In genomic region chr5:821504-821903, GRCh38 we compare ENCODE assay signal across 20 cellular contexts. TPM values are rescaled to one million over a fixed set of nuclear protein-coding genes. Genes with fewer than 3 reads are reported as not detected.
"Had no signal": no experiment of that assay in that cellular context is flagged by ENCODE, and none has a peak within 500 bp of the region (broad histone marks: within the 10 kb centered on the region; RNA-seq: fewer than 3 reads in every experiment).

No MANE protein-coding gene starts in this region.

- H3K4me3 ChIP-seq: ascending aorta, gastroesophageal sphincter, heart left ventricle, ovary, psoas muscle, suprapubic skin, transverse colon, vagina had no signal

- DNase-seq: activated CD4-positive, alpha-beta T cell treated with anti-CD3 and anti-CD28 coated beads for 1 hour; activated effector memory CD4-positive, alpha-beta T cell treated with anti-CD3 and anti-CD28 coated beads, Interleukin-2, amount 50 U/mL, for 16 hours; activated naive CD4-positive, alpha-beta T cell treated with anti-CD3 and anti-CD28 coated beads, Interleukin-2, amount 50 U/mL, for 16 hours; activated T-cell treated with anti-CD3 and anti-CD28 coated beads, Interleukin-2, amount 50 U/mL, for 72 hours; effector CD8-positive, alpha-beta T cell; heart left ventricle; mesenchymal stem cell; naive thymus-derived CD8-positive, alpha-beta T cell; ovary; psoas muscle; right cardiac atrium; stimulated activated CD4-positive, alpha-beta T cell treated with anti-CD3 and anti-CD28 coated beads, Interleukin-15, amount 100 ng/mL, for 24 hours; stimulated activated CD4-positive, alpha-beta T cell treated with anti-CD3 and anti-CD28 coated beads, Interleukin-2, amount 100 ng/mL, for 48 hours; transverse colon; WERI-Rb-1 had no signal

- H3K27me3 ChIP-seq: ascending aorta, gastroesophageal sphincter, heart left ventricle, ovary, suprapubic skin, transverse colon, vagina had no signal

- H3K9me3 ChIP-seq: ascending aorta, gastroesophageal sphincter, heart left ventricle, ovary, psoas muscle, suprapubic skin, transverse colon, vagina had no signal

- H3K4me1 ChIP-seq: ascending aorta, gastroesophageal sphincter, heart left ventricle, psoas muscle, suprapubic skin, transverse colon, vagina had no signal

- H3K27ac ChIP-seq: ascending aorta, gastroesophageal sphincter, heart left ventricle, ovary, psoas muscle, suprapubic skin, transverse colon, vagina, WERI-Rb-1 had no signal

- H3K36me3 ChIP-seq: ascending aorta, ovary, suprapubic skin, transverse colon, vagina had no signal

- ATAC-seq: activated T-cell treated with anti-CD3 and anti-CD28 coated beads, Interleukin-2, amount 50 U/mL, for 72 hours; esophagus mucosa; gastroesophageal sphincter; heart left ventricle; naive thymus-derived CD8-positive, alpha-beta T cell; psoas muscle; right cardiac atrium had no signal

RNA-seq across cellular contexts. Expression of gene ZDHHC11, which starts 29.3 kb away (rescaled TPM):
- total RNA-seq: ascending aorta had no signal
- polyA plus RNA-seq: naive thymus-derived CD8-positive, alpha-beta T cell had no signal

RNA-seq across cellular contexts. Expression of gene ZDHHC11B, which starts 37.0 kb away (rescaled TPM):
- polyA plus RNA-seq: naive thymus-derived CD8-positive, alpha-beta T cell had no signal
